ENCODE assay signal across 1 cellular context in genomic region chr12:949337-950099, GRCh38.
TF ChIP-seq lines count a peak whose summit lies in the region.

Gene RAD52 (minus strand): TSS chr12:949694. CDS start chr12:933058, 16,636 bp downstream.

TF ChIP-seq in HepG2, 621 proteins besides CTCF, POLR2A, EP300 and RAD21 (continued from another document and continues in another):
- TF ChIP-seq ZBED4 (CRISPR knock-in tag; IDR thresholded peaks at IDR 0.05; ENCODE audit: borderline replicate concordance), result peak; percentile 24
- TF ChIP-seq ZMYM2 (CRISPR knock-in tag; IDR thresholded peaks at IDR 0.05), result peak; percentile 33
- TF ChIP-seq LCORL (IDR thresholded peaks at IDR 0.05), result no peak
- peak; percentile 77; the same call in 1 of the 2 replicates for TF ChIP-seq LCORL (CRISPR knock-in tag; IDR thresholded peaks at IDR 0.05)
- peak; percentile 41; the same call in 1 of the 2 replicates for TF ChIP-seq ZNF331 (CRISPR knock-in tag; IDR thresholded peaks at IDR 0.05)
- TF ChIP-seq ZNF607 (CRISPR knock-in tag; IDR thresholded peaks at IDR 0.05; ENCODE audit: borderline replicate concordance), result no peak
- no peak for TF ChIP-seq RERE (CRISPR knock-in tag; IDR thresholded peaks at IDR 0.05; ENCODE audit: low read depth)
- TF ChIP-seq GRHL1 (CRISPR knock-in tag; conservative IDR thresholded peaks at IDR 0.05), result no peak
- TF ChIP-seq SETDB1 (CRISPR knock-in tag; IDR thresholded peaks at IDR 0.05; ENCODE audit: borderline replicate concordance), result 0 out of 2 replicates have a peak, but pooled peaks have one; percentile 63
- TF ChIP-seq CAMTA2 (CRISPR knock-in tag; IDR thresholded peaks at IDR 0.05; ENCODE audit: borderline replicate concordance), result 0 out of 2 replicates have a peak, but pooled peaks have one; percentile 73
- no peak for TF ChIP-seq ZNF775 (CRISPR knock-in tag; IDR thresholded peaks at IDR 0.05; ENCODE audit: borderline replicate concordance)
- no peak for TF ChIP-seq FOXM1 (CRISPR knock-in tag; IDR thresholded peaks at IDR 0.05)
- no peak for TF ChIP-seq ZBTB1 (CRISPR knock-in tag; IDR thresholded peaks at IDR 0.05; ENCODE audit: borderline replicate concordance)
- no peak for TF ChIP-seq ZNF841 (CRISPR knock-in tag; IDR thresholded peaks at IDR 0.05; ENCODE audit: borderline replicate concordance)
- TF ChIP-seq PAWR (CRISPR knock-in tag; IDR thresholded peaks at IDR 0.05; ENCODE audit: borderline replicate concordance), result no peak
- no peak for TF ChIP-seq HIC2 (CRISPR knock-in tag; IDR thresholded peaks at IDR 0.05; ENCODE audit: low read depth)
- TF ChIP-seq ZBTB46 (CRISPR knock-in tag; IDR thresholded peaks at IDR 0.05; ENCODE audit: borderline replicate concordance), result no peak
- 0 out of 2 replicates have a peak, but pooled peaks have one; percentile 49 for TF ChIP-seq NR1H2 (CRISPR knock-in tag; IDR thresholded peaks at IDR 0.05; ENCODE audit: borderline replicate concordance, low read depth)
- TF ChIP-seq ZFP36L2 (CRISPR knock-in tag; IDR thresholded peaks at IDR 0.05), result no peak
- no peak for TF ChIP-seq KAT2B (IDR thresholded peaks at IDR 0.05; ENCODE audit: borderline replicate concordance, low read depth, low read length)
- TF ChIP-seq SIX1 (CRISPR knock-in tag; IDR thresholded peaks at IDR 0.05; ENCODE audit: borderline replicate concordance), result no peak
- TF ChIP-seq REPIN1 (CRISPR knock-in tag; IDR thresholded peaks at IDR 0.05; ENCODE audit: borderline replicate concordance, low read depth), result peak; percentile 97
- no peak for TF ChIP-seq ZNF740 (CRISPR knock-in tag; IDR thresholded peaks at IDR 0.05)
- no peak for TF ChIP-seq STAT5B (CRISPR knock-in tag; IDR thresholded peaks at IDR 0.05)
- TF ChIP-seq ZNF891 (CRISPR knock-in tag; IDR thresholded peaks at IDR 0.05), result no peak
- TF ChIP-seq ZNF768 (CRISPR knock-in tag; IDR thresholded peaks at IDR 0.05), result peak; percentile 48; the same call in 1 of the 2 replicates
- TF ChIP-seq AKAP8 (CRISPR knock-in tag; IDR thresholded peaks at IDR 0.05), result no peak
- no peak for TF ChIP-seq TIGD3 (CRISPR knock-in tag; IDR thresholded peaks at IDR 0.05; ENCODE audit: borderline replicate concordance)
- TF ChIP-seq NR2F1 (CRISPR knock-in tag; IDR thresholded peaks at IDR 0.05), result no peak
- TF ChIP-seq FOSL1 (CRISPR knock-in tag; IDR thresholded peaks at IDR 0.05; ENCODE audit: borderline replicate concordance), result no peak
- peak; percentile 74; the same call in 1 of the 2 replicates for TF ChIP-seq ZNF230 (CRISPR knock-in tag; IDR thresholded peaks at IDR 0.05)
- peak; percentile 79 for TF ChIP-seq HNRNPL (IDR thresholded peaks at IDR 0.05; ENCODE audit: low read depth, low read length)
- TF ChIP-seq PCBP1 (IDR thresholded peaks at IDR 0.05; ENCODE audit: borderline replicate concordance, low read depth, low read length), result 0 out of 2 replicates have a peak, but pooled peaks have one; percentile 56
- TF ChIP-seq ARID2 (CRISPR knock-in tag; IDR thresholded peaks at IDR 0.05; ENCODE audit: borderline replicate concordance), result no peak
- TF ChIP-seq AKNA (CRISPR knock-in tag; IDR thresholded peaks at IDR 0.05; ENCODE audit: borderline replicate concordance), result no peak; the same call in 1 of the 2 replicates
- TF ChIP-seq ZFYVE20 (CRISPR knock-in tag; IDR thresholded peaks at IDR 0.05; ENCODE audit: borderline replicate concordance, low read depth), result no peak
- TF ChIP-seq ZNF264 (CRISPR knock-in tag; IDR thresholded peaks at IDR 0.05), result no peak
- no peak for TF ChIP-seq CCAR2 (optimal IDR thresholded peaks at IDR 0.05; ENCODE audit: low read depth, low read length)
- no peak for TF ChIP-seq NFE2 (CRISPR knock-in tag; IDR thresholded peaks at IDR 0.05)
